Comparison of ENCODE assay signal across 19 cellular contexts in genomic region chr6:85810558-85810957, GRCh38.
DNase-seq lines count a peak whose midpoint lies in the region; ATAC-seq and TF ChIP-seq lines count a peak whose summit lies in the region.
"Had no signal": no experiment of that assay in that cellular context is flagged by ENCODE, and none has a peak within 500 bp of the region (broad histone marks: within the 10 kb centered on the region; RNA-seq: fewer than 3 reads in every experiment).

No MANE protein-coding gene starts in this region.

- no peak overlapping the region for H3K9ac ChIP-seq in BLaER1

- no peaks in the 10 kb centered on the region for H3K36me3 ChIP-seq in BLaER1
- no peaks in the 10 kb centered on the region for H3K36me3 ChIP-seq in right lobe of liver
- H3K36me3 ChIP-seq: Peyer's patch had no signal

- H3K27me3 ChIP-seq in BLaER1 (no peaks in the 10 kb centered on the region), right lobe of liver (no peaks in the 10 kb centered on the region)
- H3K27me3 ChIP-seq: Peyer's patch had no signal

- peak overlapping the region; percentile 43 for H3K4me2 ChIP-seq in BLaER1

- H3K9me3 ChIP-seq in BLaER1 (peaks cover 50% of the 10 kb centered on the region), right lobe of liver (no peaks in the 10 kb centered on the region)

- ATAC-seq in GM18519 (IDR thresholded peaks at IDR 0.05; ENCODE audit: low FRiP score, unreplicated experiment), result peak; percentile 49
- no peak for ATAC-seq in HG03139 (IDR thresholded peaks at IDR 0.05; ENCODE audit: unreplicated experiment)
- no peak for ATAC-seq in right lobe of liver
- ATAC-seq in GM21529 (IDR thresholded peaks at IDR 0.05; ENCODE audit: unreplicated experiment), result no peak
- ATAC-seq: HepG2 had no signal

- CTCF ChIA-PET in HEK293T (lab: Yijun Ruan, JAX), result interaction anchor here (0.7 kb wide), 1 partner anchor 485 kb away, joined by 3 read pairs; no protein-coding TSS in a partner anchor

- no peak for TF ChIP-seq CTCF in NB4 (IDR thresholded peaks at IDR 0.05; ENCODE audit: low read depth, low read length)
- TF ChIP-seq CTCF in right lobe of liver (IDR thresholded peaks at IDR 0.05), result no peak

- no peak for TF ChIP-seq POLR2A in NB4 (IDR thresholded peaks at IDR 0.05; ENCODE audit: extremely low read depth, insufficient read length)
- TF ChIP-seq POLR2A in right lobe of liver (IDR thresholded peaks at IDR 0.05), result no peak

- DNase-seq in Jurkat, Clone E6-1 (ENCODE audit: low read depth, low spot score), result peak; percentile 68
- DNase-seq in NB4 (ENCODE audit: low read depth) (peak; percentile 33), right lobe of liver (no peak), HEK293T (ENCODE audit: extremely low spot score) (no peak)
- DNase-seq: COR-L47, DMS53, HCEC 1CT, NCI-H1092 treated with DMSO at 0.1 percent for 48 hours, NCI-H1694 treated with DMSO at 0.1 percent for 48 hours, NCI-H345, NCI-H526 treated with DMSO at 0.1 percent for 48 hours, Peyer's patch, SHP77, T-helper 2 cell had no signal

- no peaks in the 10 kb centered on the region for H4K20me1 ChIP-seq in BLaER1

- H3K4me1 ChIP-seq in BLaER1, result peaks cover 11% of the 10 kb centered on the region
- H3K4me1 ChIP-seq in right lobe of liver, result no peaks in the 10 kb centered on the region
- H3K4me1 ChIP-seq: Peyer's patch had no signal

- POLR2A ChIA-PET in HEK293T (lab: Yijun Ruan, JAX), result no interaction called here

- H3K4me3 ChIP-seq in BLaER1, result no peak overlapping the region
- H3K4me3 ChIP-seq in Jurkat, Clone E6-1 (ENCODE audit: low read length), result no peak overlapping the region
- H3K4me3 ChIP-seq in NB4 (ENCODE audit: low read depth, low read length), result no peak overlapping the region
- H3K4me3 ChIP-seq in right lobe of liver, result no peak overlapping the region
- H3K4me3 ChIP-seq: Peyer's patch had no signal

- WGBS in right lobe of liver (ENCODE audit: insufficient coverage, low coverage, low lambda C conversion rate, missing lambda C conversion rate), result 40% methylated on average over 1 of the region's 1 CpG

- no peak overlapping the region for H3K27ac ChIP-seq in BLaER1
- H3K27ac ChIP-seq in right lobe of liver, result no peak overlapping the region
- H3K27ac ChIP-seq: Peyer's patch had no signal

- intact Hi-C loops in right lobe of liver (cut with DNase I), result no loop called here

TF ChIP-seq in HEK293T, 16 proteins besides CTCF, POLR2A, EP300 and RAD21:
- TF ChIP-seq FOXM1 (IDR thresholded peaks at IDR 0.05; ENCODE audit: borderline replicate concordance) (no peak), HDGF (IDR thresholded peaks at IDR 0.05; ENCODE audit: borderline replicate concordance) (no peak), SP1 (IDR thresholded peaks at IDR 0.05) (no peak), FOXK2 (IDR thresholded peaks at IDR 0.05) (no peak), TARDBP (IDR thresholded peaks at IDR 0.05) (no peak), ARNT (IDR thresholded peaks at IDR 0.05) (no peak), ELF4 (IDR thresholded peaks at IDR 0.05) (no peak), LEF1 (IDR thresholded peaks at IDR 0.05; ENCODE audit: borderline replicate concordance) (no peak), SUZ12 (IDR thresholded peaks at IDR 0.05) (no peak), BHLHE40 (IDR thresholded peaks at IDR 0.05; ENCODE audit: borderline replicate concordance) (no peak), NFRKB (IDR thresholded peaks at IDR 0.05) (no peak), CTBP1 (IDR thresholded peaks at IDR 0.05; ENCODE audit: borderline replicate concordance) (no peak), ZNF384 (IDR thresholded peaks at IDR 0.05) (no peak), L3MBTL2 (conservative IDR thresholded peaks at IDR 0.05) (no peak)

Comparison
In these comparisons a context has a peak if more than half of its experiments do, and no peak if none do; other contexts are left out.
1. DNase-seq: peak in Jurkat, Clone E6-1 (single experiment) and NB4 (single experiment); none in right lobe of liver (0 of 3) and HEK293T (single experiment).